In the genomic region with DNA sequence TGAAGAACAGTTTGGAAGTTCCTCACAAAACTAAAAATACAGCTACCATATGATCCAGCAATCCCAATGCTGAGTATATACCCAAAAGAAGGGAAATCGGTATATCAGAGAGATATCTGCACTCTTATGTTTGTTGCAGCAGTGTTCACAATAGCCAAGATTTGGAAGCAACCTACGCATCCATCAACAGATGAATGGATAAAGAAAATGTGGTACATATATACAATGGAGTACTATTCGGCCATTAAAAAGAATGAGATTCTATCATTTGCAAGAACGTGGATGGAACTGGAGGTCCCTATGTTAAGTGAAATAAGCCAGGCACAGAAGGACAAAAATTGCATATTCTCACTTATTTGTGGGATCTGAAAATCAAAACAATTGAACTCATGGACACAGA, we compare ENCODE assay signal across 31 cellular contexts.
"Had no signal": no experiment of that assay in that cellular context is flagged by ENCODE, and none has a peak within 500 bp of the region (broad histone marks: within the 10 kb centered on the region; RNA-seq: fewer than 3 reads in every experiment).

No MANE protein-coding gene starts in this region.

- H3K27me3 ChIP-seq: adrenal gland, ascending aorta, body of pancreas, brain microvascular endothelial cell, breast epithelium, cardiac muscle cell had no signal

- H3K4me1 ChIP-seq: body of pancreas, breast epithelium had no signal

- H3K4me3 ChIP-seq: adrenal gland, ascending aorta, body of pancreas, breast epithelium, cardiac muscle cell had no signal

- DNase-seq: activated effector memory CD4-positive, alpha-beta T cell treated with anti-CD3 and anti-CD28 coated beads, Interleukin-2, amount 50 U/mL, for 16 hours; activated effector memory CD4-positive, alpha-beta T cell treated with Interleukin-2 at 50 U/mL for 16 hours; activated gamma-delta T cell; activated gamma-delta T cell treated with Interleukin-2 at 50 U/mL for 16 hours; activated naive CD4-positive, alpha-beta T cell; activated naive CD4-positive, alpha-beta T cell treated with anti-CD3 and anti-CD28 coated beads for 36 hours; activated naive CD4-positive, alpha-beta T cell treated with anti-CD3 and anti-CD28 coated beads, Interleukin-2, amount 10 ng/mL, durations not matched to agents 7 days and 5 days; activated naive CD4-positive, alpha-beta T cell treated with anti-CD3 and anti-CD28 coated beads, Interleukin-2, amount 50 U/mL, for 16 hours; activated naive CD4-positive, alpha-beta T cell treated with Interleukin-2 at 50 U/mL for 16 hours; activated naive CD8-positive, alpha-beta T cell treated with anti-CD3 and anti-CD28 coated beads for 36 hours; activated naive CD8-positive, alpha-beta T cell treated with anti-CD3 and anti-CD28 coated beads, Interleukin-2, amount 10 ng/mL, durations not matched to agents 7 days and 5 days; activated naive CD8-positive, alpha-beta T cell treated with anti-CD3 and anti-CD28 coated beads, Interleukin-2, amount 50 U/mL, for 24 hours; activated T-cell treated with anti-CD3 and anti-CD28 coated beads, Interleukin-2, amount 50 U/mL, for 24 hours; activated T-cell treated with anti-CD3 and anti-CD28 coated beads, Interleukin-2, amount 50 U/mL, for 4 hours; activated T-cell treated with anti-CD3 and anti-CD28 coated beads, Interleukin-2, amount 50 U/mL, for 48 hours; activated T-cell treated with anti-CD3 and anti-CD28 coated beads, Interleukin-2, amount 50 U/mL, for 72 hours; adrenal gland; amniotic stem cell; amygdala; anterior cingulate cortex; aorta; body of pancreas; brain microvascular endothelial cell; caudate nucleus; central memory CD4-positive, alpha-beta T cell; cerebellar nuclear complex had no signal

- H3K36me3 ChIP-seq: adrenal gland, brain microvascular endothelial cell, breast epithelium had no signal

- ATAC-seq: activated naive CD4-positive, alpha-beta T cell treated with anti-CD3 and anti-CD28 coated beads, Interleukin-2, amount 50 U/mL, for 72 hours; activated naive CD8-positive, alpha-beta T cell treated with anti-CD3 and anti-CD28 coated beads, Interleukin-2, amount 50 U/mL, for 24 hours; activated T-cell treated with anti-CD3 and anti-CD28 coated beads, Interleukin-2, amount 50 U/mL, for 4 hours; activated T-cell treated with anti-CD3 and anti-CD28 coated beads, Interleukin-2, amount 50 U/mL, for 72 hours; activated T-helper 17 cell treated with anti-CD3 and anti-CD28 coated beads, Interleukin-2, amount 50 U/mL, for 72 hours; body of pancreas had no signal

- H3K27ac ChIP-seq: adrenal gland, ascending aorta, body of pancreas, brain microvascular endothelial cell, breast epithelium, cardiac muscle cell had no signal
